Comparison of ENCODE assay signal across 13 cellular contexts in genomic region chr12:22971247-22971646, GRCh38.
"Had no signal": no experiment of that assay in that cellular context is flagged by ENCODE, and none has a peak within 500 bp of the region (broad histone marks: within the 10 kb centered on the region; RNA-seq: fewer than 3 reads in every experiment).

No MANE protein-coding gene starts in this region.

- H3K4me1 ChIP-seq: parathyroid adenoma had no signal

- H3K79me2 ChIP-seq: parathyroid adenoma had no signal

- DNase-seq: activated CD4-positive, alpha-beta T cell treated with anti-CD3 and anti-CD28 coated beads, Interleukin-2, amount 50 U/mL, for 1 hour; activated CD4-positive, CD25-positive, alpha-beta regulatory T cell; activated naive CD4-positive, alpha-beta T cell treated with anti-CD3 and anti-CD28 coated beads for 36 hours; activated T-cell treated with anti-CD3 and anti-CD28 coated beads for 4 hours; effector memory CD8-positive, alpha-beta T cell; retina; substantia nigra; trophoblast cell had no signal

- H3K9ac ChIP-seq: parathyroid adenoma had no signal

- H2AFZ ChIP-seq: parathyroid adenoma had no signal

- H3K4me3 ChIP-seq: coronary artery, skin epidermis had no signal

- FAIRE-seq: TTC549 had no signal

- H3K27ac ChIP-seq: coronary artery, epithelial cell of prostate, parathyroid adenoma, skin epidermis had no signal
